ENCODE assay signal across 21 cellular contexts in genomic region chr5:173878224-173878967, GRCh38. TPM values are rescaled to one million over a fixed set of nuclear protein-coding genes. Genes with fewer than 3 reads are reported as not detected.
A peak's percentile ranks its signal among the peaks of the same experiment; 100 is the strongest.
DNase-seq lines count a peak whose midpoint lies in the region; ATAC-seq, FAIRE-seq and TF ChIP-seq lines count a peak whose summit lies in the region.
"Had no signal": no experiment of that assay in that cellular context is flagged by ENCODE, and none has a peak within 500 bp of the region (broad histone marks: within the 10 kb centered on the region; RNA-seq: fewer than 3 reads in every experiment).

No MANE protein-coding gene starts in this region.

- in situ Hi-C loops in HepG2 (cut with HindIII; ENCODE audit: extremely low pct_ligation_motif_present, low pct_unique_long_range_greater_than_20kb): no loop called here

- no peak for TF ChIP-seq CTCF in HepG2 (CRISPR knock-in tag; IDR thresholded peaks at IDR 0.05)
- TF ChIP-seq CTCF in upper lobe of left lung (IDR thresholded peaks at IDR 0.05): no peak

- H3K79me2 ChIP-seq in HepG2 (ENCODE audit: insufficient read depth, low read length): no peaks in the 10 kb centered on the region

- no peak overlapping the region for H2AFZ ChIP-seq in HepG2 (ENCODE audit: low read length)

- H3K4me2 ChIP-seq in HepG2 (ENCODE audit: low read depth, low read length): no peak overlapping the region

- TF ChIP-seq EP300 in HepG2 (IDR thresholded peaks at IDR 0.05; ENCODE audit: low read depth in 2 of 2, low read length in 2 of 2): no peak
- TF ChIP-seq EP300 in HepG2 (CRISPR knock-in tag; IDR thresholded peaks at IDR 0.05; ENCODE audit: borderline replicate concordance): no peak
- TF ChIP-seq EP300 in upper lobe of left lung (IDR thresholded peaks at IDR 0.05): no peak

- POLR2A ChIA-PET in HepG2 (lab: Yijun Ruan, JAX): interaction anchor here (3.0 kb wide), 1 partner anchor 53 kb away, joined by 9 read pairs; no protein-coding TSS in a partner anchor

- H3K36me3 ChIP-seq in HepG2 (replicated peaks in 1 of 2; ENCODE audit: control insufficient read depth in 1 of 2, insufficient read depth in 2 of 2, low read length in 2 of 2) (no peaks in the 10 kb centered on the region), upper lobe of left lung (no peaks in the 10 kb centered on the region)
- H3K36me3 ChIP-seq: SJSA1, tibial artery had no signal

- H3K27ac ChIP-seq in HepG2 (ENCODE audit: extremely low read length, insufficient read depth, low read length) (no peak overlapping the region), upper lobe of left lung (peak overlapping the region in 3 of 4 donors; percentile 54 to 70 (median 59))
- H3K27ac ChIP-seq: C4-2B, SJSA1, tibial artery had no signal

- TF ChIP-seq RAD21 in HepG2 (CRISPR knock-in tag; IDR thresholded peaks at IDR 0.05): no peak

- BruUV-seq in HepG2 (replicated peaks; lab: Mats Ljungman, UMichigan): no TSS peak

- no peaks in the 10 kb centered on the region for H3K9me3 ChIP-seq in HepG2 (ENCODE audit: low read length)
- H3K9me3 ChIP-seq in upper lobe of left lung: no peaks in the 10 kb centered on the region
- H3K9me3 ChIP-seq: SJSA1, tibial artery had no signal

- ATAC-seq in HepG2 (no peak), upper lobe of left lung (ENCODE audit: low FRiP score in 2 of 2) (no peak)

- no peaks in the 10 kb centered on the region for H3K27me3 ChIP-seq in HepG2 (ENCODE audit: control insufficient read depth in 1 of 2, insufficient read depth in 2 of 2, low read length in 2 of 2)
- H3K27me3 ChIP-seq in upper lobe of left lung: no peaks in the 10 kb centered on the region
- H3K27me3 ChIP-seq: SJSA1, tibial artery had no signal

- intact Hi-C loops in HepG2 (cut with micrococcal nuclease; ENCODE audit: unreplicated experiment): no loop called here

- peak; percentile 38 for DNase-seq in NCI-H2196 (lab: John Stamatoyannopoulos, UW; ENCODE audit: unreplicated experiment)
- DNase-seq in NCI-H2196 treated with DMSO at 0.1 percent for 48 hours (lab: John Stamatoyannopoulos, UW; ENCODE audit: unreplicated experiment): no peak
- DNase-seq in dermis blood vessel endothelial cell: peak; percentile 35
- DNase-seq in HepG2 (ENCODE audit: low spot score): peak; percentile 17
- DNase-seq in upper lobe of left lung: peak in 1 of 2 donors; percentile 66
- DNase-seq in NCI-H1105 (lab: John Stamatoyannopoulos, UW): no peak
- DNase-seq in cerebellar nuclear complex (lab: John Stamatoyannopoulos, UW): no peak
- no peak for DNase-seq in SKM-1 treated with dmso at 0.1 percent for 144 hours (lab: John Stamatoyannopoulos, UW; ENCODE audit: unreplicated experiment)
- DNase-seq: activated CD4-positive, alpha-beta T cell treated with anti-CD3 and anti-CD28 coated beads, Interleukin-2, amount 10 ng/mL, durations not matched to agents 7 days and 5 days; activated naive CD4-positive, alpha-beta T cell treated with Interleukin-2 at 50 U/mL for 16 hours; activated T-cell treated with anti-CD3 and anti-CD28 coated beads for 4 hours; NCI-H446; occipital lobe; stimulated activated CD4-positive, alpha-beta T cell treated with anti-CD3 and anti-CD28 coated beads, Interleukin-4, amount 100 ng/mL, for 4 hours; T-helper 9 cell; tibial artery had no signal

- FAIRE-seq in HepG2 (lab: Jason Lieb, UNC): no peak
- FAIRE-seq: astrocyte, GM19239, keratinocyte had no signal

- no peak overlapping the region for H3K9ac ChIP-seq in HepG2 (ENCODE audit: insufficient read depth, low read depth, low read length)

- peaks cover 35% of the 10 kb centered on the region for H3K4me1 ChIP-seq in HepG2 (ENCODE audit: insufficient read depth, low read length)
- H3K4me1 ChIP-seq in upper lobe of left lung: peaks cover 6 to 11% (median 8%) of the 10 kb centered on the region in 4 donors

- H3K4me3 ChIP-seq in HepG2 (replicated peaks in 1 of 3; ENCODE audit: insufficient read depth in 1 of 3, low read depth in 2 of 3, low read length in 3 of 3) (no peak overlapping the region), upper lobe of left lung (no peak overlapping the region)
- H3K4me3 ChIP-seq: SJSA1, tibial artery had no signal

- WGBS in HepG2 (ENCODE audit: low lambda C conversion rate): 69% methylated on average over 5 of the region's 5 CpGs
- 65 to 71% methylated on average over 5 of the region's 5 CpGs for WGBS in upper lobe of left lung, 2 donors

- CTCF ChIA-PET in HepG2 (lab: Yijun Ruan, JAX; ENCODE audit: low intra/inter-chr PET ratio, low total read pairs): no interaction called here

- no peaks in the 10 kb centered on the region for H4K20me1 ChIP-seq in HepG2 (ENCODE audit: insufficient read depth, low read length)

- no peak for TF ChIP-seq POLR2A in HepG2 (IDR thresholded peaks at IDR 0.05; ENCODE audit: insufficient read depth in 1 of 2, low read depth in 2 of 2, low read length in 2 of 2)
- TF ChIP-seq POLR2A in upper lobe of left lung (IDR thresholded peaks at IDR 0.05): no peak

TF ChIP-seq in HepG2, 621 proteins besides CTCF, POLR2A, EP300 and RAD21:
- no peak for TF ChIP-seq XRCC5 (optimal IDR thresholded peaks at IDR 0.05; ENCODE audit: low read length)
- TF ChIP-seq SMC3 (IDR thresholded peaks at IDR 0.05; ENCODE audit: low read length): no peak
- no peak for TF ChIP-seq ZNF280B (CRISPR knock-in tag; IDR thresholded peaks at IDR 0.05; ENCODE audit: borderline replicate concordance)
- TF ChIP-seq ZNF382 (CRISPR knock-in tag; IDR thresholded peaks at IDR 0.05; ENCODE audit: borderline replicate concordance): no peak
- TF ChIP-seq ELF3 (CRISPR knock-in tag; IDR thresholded peaks at IDR 0.05): peak; percentile 73; the same call in 1 of the 2 replicates
- no peak for TF ChIP-seq RBFOX2 (IDR thresholded peaks at IDR 0.05; ENCODE audit: low read depth, low read length)
- no peak for TF ChIP-seq MYC (CRISPR knock-in tag; IDR thresholded peaks at IDR 0.05; ENCODE audit: borderline replicate concordance)
- no peak for TF ChIP-seq ZC3H4 (CRISPR knock-in tag; IDR thresholded peaks at IDR 0.05; ENCODE audit: borderline replicate concordance)
- no peak for TF ChIP-seq ZNF800 (CRISPR knock-in tag; IDR thresholded peaks at IDR 0.05)
- TF ChIP-seq ISL2 (CRISPR knock-in tag; IDR thresholded peaks at IDR 0.05): no peak
- no peak for TF ChIP-seq TP53 (CRISPR knock-in tag; conservative IDR thresholded peaks at IDR 0.05)
- TF ChIP-seq ELF1 (CRISPR knock-in tag; IDR thresholded peaks at IDR 0.05): peak; percentile 51; the same call in 1 of the 2 replicates
- TF ChIP-seq MEIS1 (CRISPR knock-in tag; IDR thresholded peaks at IDR 0.05; ENCODE audit: borderline replicate concordance): no peak

RNA-seq across cellular contexts. Expression of gene CPEB4, which starts 9.8 kb away (rescaled TPM):
- total RNA-seq in dermis blood vessel endothelial cell (16.8 and 18.0 TPM in 2 replicates), HepG2 (2016; rRNA removed; fragmentation: Illumina TruSeq; extraction: Trizol) (7.7 and 8.3 TPM in 2 replicates), upper lobe of left lung (10 to 100 TPM; 52.6 to 96.4 (median 62.0) TPM)
- 1.8 and 3.2 TPM in 2 replicates for total RNA-seq in HepG2 (2016; cell fraction: cytosol; rRNA removed; fragmentation: Illumina TruSeq; extraction: Trizol; ENCODE audit: low read depth)
- 8.3 and 11.9 TPM in 2 replicates for total RNA-seq in HepG2 (2016; cell fraction: insoluble cytoplasmic fraction; rRNA removed; fragmentation: Illumina TruSeq; extraction: Trizol)
- 3.4 and 3.7 TPM in 2 replicates for total RNA-seq in HepG2 (2016; cell fraction: membrane; rRNA removed; fragmentation: Illumina TruSeq; extraction: Trizol)
- 13.4 and 15.2 TPM in 2 replicates for total RNA-seq in HepG2 (2016; cell fraction: nucleus; rRNA removed; fragmentation: Illumina TruSeq; extraction: Trizol)
- 25.0 and 26.7 TPM in 2 replicates for polyA plus RNA-seq in HepG2 (2011; rRNA removed)
- polyA plus RNA-seq in HepG2 (2011; cell fraction: cytosol; rRNA removed): 15.9 and 21.3 TPM in 2 replicates
- polyA plus RNA-seq in HepG2 (2011; cell fraction: nucleus; rRNA removed): 38.4 and 39.5 TPM in 2 replicates
- 21.1 and 22.8 TPM in 2 replicates for polyA plus RNA-seq in HepG2 (2012)
- 0.06 and 0.08 TPM in 2 replicates for polyA plus RNA-seq in HepG2 (2016; cell fraction: cytosol; fragmentation: Illumina TruSeq; extraction: Trizol; ENCODE audit: low read depth)
- polyA plus RNA-seq in HepG2 (2016; cell fraction: insoluble cytoplasmic fraction; fragmentation: Illumina TruSeq; extraction: Trizol; ENCODE audit: low read depth): 5.3 and 5.4 TPM in 2 replicates
- polyA plus RNA-seq in HepG2 (2016; cell fraction: membrane; fragmentation: Illumina TruSeq; extraction: Trizol; ENCODE audit: low read depth): 0.40 and 0.56 TPM in 2 replicates
- 8.8 and 10.3 TPM in 2 replicates for polyA plus RNA-seq in HepG2 (2016; cell fraction: nucleus; fragmentation: Illumina TruSeq; extraction: Trizol; ENCODE audit: insufficient read depth, low read depth)
- 100 and 104 TPM in 2 replicates for polyA minus RNA-seq in HepG2 (2011; rRNA and poly(A)+ RNA removed; ENCODE audit: low replicate concordance)
- 49.4 and 55.2 TPM in 2 replicates for polyA minus RNA-seq in HepG2 (2011; cell fraction: cytosol; rRNA and poly(A)+ RNA removed)
- polyA minus RNA-seq in HepG2 (2011; cell fraction: nucleus; rRNA and poly(A)+ RNA removed): 151 and 216 TPM in 2 replicates

Comparison
In these comparisons a context has a peak if more than half of its experiments do, and no peak if none do; other contexts are left out.
1. DNase-seq: peak in NCI-H2196 (single experiment), dermis blood vessel endothelial cell (single experiment) and HepG2 (single experiment); none in NCI-H2196 treated with DMSO at 0.1 percent for 48 hours (single experiment), NCI-H1105 (single experiment), cerebellar nuclear complex (0 of 2) and SKM-1 treated with dmso at 0.1 percent for 144 hours (single experiment).